Comparison of ENCODE assay signal across 1 cellular context in the genomic region with DNA sequence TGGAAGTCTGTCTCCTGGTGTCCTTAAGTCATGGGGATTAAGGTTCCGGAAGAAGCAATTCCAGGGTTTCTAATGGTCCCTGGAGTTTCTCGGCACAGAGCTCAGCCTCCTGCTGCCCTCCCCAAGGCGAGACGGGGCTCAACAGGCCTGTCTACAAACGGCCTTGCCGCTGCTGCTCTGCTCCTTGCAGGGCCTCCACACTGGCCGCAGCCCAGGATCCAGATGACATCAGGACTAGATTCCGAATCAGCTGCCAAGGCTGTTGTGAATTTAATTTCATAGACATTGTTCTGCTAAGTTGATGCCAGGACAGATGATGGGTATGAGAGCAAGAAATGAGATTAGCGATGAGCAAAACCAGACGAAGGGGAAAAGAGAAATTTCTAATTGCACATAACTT.
TF ChIP-seq lines count a peak whose summit lies in the region.

No MANE protein-coding gene starts in this region.

TF ChIP-seq in SK-N-SH treated with all-trans-retinoic acid at 6 μM for 48 hours, 23 proteins besides CTCF, POLR2A, EP300 and RAD21 (continued from another document):
- TF ChIP-seq, protein P1, sequence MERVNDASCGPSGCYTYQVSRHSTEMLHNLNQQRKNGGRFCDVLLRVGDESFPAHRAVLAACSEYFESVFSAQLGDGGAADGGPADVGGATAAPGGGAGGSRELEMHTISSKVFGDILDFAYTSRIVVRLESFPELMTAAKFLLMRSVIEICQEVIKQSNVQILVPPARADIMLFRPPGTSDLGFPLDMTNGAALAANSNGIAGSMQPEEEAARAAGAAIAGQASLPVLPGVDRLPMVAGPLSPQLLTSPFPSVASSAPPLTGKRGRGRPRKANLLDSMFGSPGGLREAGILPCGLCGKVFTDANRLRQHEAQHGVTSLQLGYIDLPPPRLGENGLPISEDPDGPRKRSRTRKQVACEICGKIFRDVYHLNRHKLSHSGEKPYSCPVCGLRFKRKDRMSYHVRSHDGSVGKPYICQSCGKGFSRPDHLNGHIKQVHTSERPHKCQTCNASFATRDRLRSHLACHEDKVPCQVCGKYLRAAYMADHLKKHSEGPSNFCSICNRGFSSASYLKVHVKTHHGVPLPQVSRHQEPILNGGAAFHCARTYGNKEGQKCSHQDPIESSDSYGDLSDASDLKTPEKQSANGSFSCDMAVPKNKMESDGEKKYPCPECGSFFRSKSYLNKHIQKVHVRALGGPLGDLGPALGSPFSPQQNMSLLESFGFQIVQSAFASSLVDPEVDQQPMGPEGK (CRISPR knock-in tag; IDR thresholded peaks at IDR 0.05; ENCODE audit: borderline replicate concordance): no peak
- no peak for TF ChIP-seq CSDC2 (CRISPR knock-in tag; IDR thresholded peaks at IDR 0.05)
- TF ChIP-seq SNAI2 (CRISPR knock-in tag; IDR thresholded peaks at IDR 0.05): peak; percentile 69; the same call in 1 of the 2 replicates
- peak; percentile 82 for TF ChIP-seq ISL1 (CRISPR knock-in tag; IDR thresholded peaks at IDR 0.05)
- TF ChIP-seq OSR1 (CRISPR knock-in tag; IDR thresholded peaks at IDR 0.05): no peak
- TF ChIP-seq BACH2 (CRISPR knock-in tag; IDR thresholded peaks at IDR 0.05; ENCODE audit: borderline replicate concordance): no peak
- TF ChIP-seq, protein P2, sequence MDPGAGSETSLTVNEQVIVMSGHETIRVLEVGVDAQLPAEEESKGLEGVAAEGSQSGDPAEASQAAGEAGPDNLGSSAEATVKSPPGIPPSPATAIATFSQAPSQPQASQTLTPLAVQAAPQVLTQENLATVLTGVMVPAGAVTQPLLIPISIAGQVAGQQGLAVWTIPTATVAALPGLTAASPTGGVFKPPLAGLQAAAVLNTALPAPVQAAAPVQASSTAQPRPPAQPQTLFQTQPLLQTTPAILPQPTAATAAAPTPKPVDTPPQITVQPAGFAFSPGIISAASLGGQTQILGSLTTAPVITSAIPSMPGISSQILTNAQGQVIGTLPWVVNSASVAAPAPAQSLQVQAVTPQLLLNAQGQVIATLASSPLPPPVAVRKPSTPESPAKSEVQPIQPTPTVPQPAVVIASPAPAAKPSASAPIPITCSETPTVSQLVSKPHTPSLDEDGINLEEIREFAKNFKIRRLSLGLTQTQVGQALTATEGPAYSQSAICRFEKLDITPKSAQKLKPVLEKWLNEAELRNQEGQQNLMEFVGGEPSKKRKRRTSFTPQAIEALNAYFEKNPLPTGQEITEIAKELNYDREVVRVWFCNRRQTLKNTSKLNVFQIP (CRISPR knock-in tag; IDR thresholded peaks at IDR 0.05; ENCODE audit: borderline replicate concordance, low read depth): no peak
- no peak for TF ChIP-seq ZFP3 (CRISPR knock-in tag; IDR thresholded peaks at IDR 0.05)
- peak; percentile 93 for TF ChIP-seq TCF4 (CRISPR knock-in tag; IDR thresholded peaks at IDR 0.05; ENCODE audit: borderline replicate concordance)
